ENCODE assay signal across 22 cellular contexts in the genomic region with DNA sequence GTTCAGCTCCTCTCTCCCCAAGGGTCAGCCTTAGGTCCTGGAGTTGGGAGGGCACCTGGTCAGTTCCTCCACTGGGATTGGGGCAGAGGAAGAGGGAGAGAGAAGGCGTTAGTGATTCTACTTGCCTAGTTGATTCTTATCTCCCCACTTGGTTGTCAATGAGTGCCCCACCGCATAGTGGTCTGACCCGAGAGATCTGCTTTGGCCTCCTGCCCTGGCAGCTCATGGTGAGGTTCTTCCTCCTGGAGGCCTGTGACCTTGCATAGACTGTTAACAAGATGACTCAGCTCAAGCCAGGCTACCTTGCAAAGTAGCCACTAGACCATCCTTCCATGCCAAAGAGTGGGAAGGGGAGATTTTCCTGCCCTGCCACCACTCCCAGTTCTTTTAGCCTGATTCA.
"Had no signal": no experiment of that assay in that cellular context is flagged by ENCODE, and none has a peak within 500 bp of the region (broad histone marks: within the 10 kb centered on the region; RNA-seq: fewer than 3 reads in every experiment).

No MANE protein-coding gene starts in this region.

- H3K27ac Mint-ChIP-seq: activated CD4-positive, alpha-beta memory T cell treated with anti-CD3 and anti-CD28 coated beads, Interleukin-2, amount 10 ng/mL, durations not matched to agents 7 days and 5 days; activated CD4-positive, alpha-beta T cell treated with anti-CD3 and anti-CD28 coated beads for 36 hours; activated T-cell treated with anti-CD3 and anti-CD28 coated beads, Interleukin-2, amount 50 U/mL, for 24 hours; stimulated activated naive B cell treated with anti-CD40 and anti-IgM and Interleukin-4, amounts not matched to agents 10 μg/mL and 1 μg/mL and 100 μg/mL, for 72 hours had no signal

- H3K27me3 ChIP-seq: body of pancreas, colonic mucosa, esophagus muscularis mucosa, left lung, tibial artery, vagina had no signal

- H3K79me2 ChIP-seq: parathyroid adenoma had no signal

- H3K9me3 ChIP-seq: body of pancreas, colonic mucosa, esophagus muscularis mucosa, left lung, mucosa of descending colon, tibial artery, vagina had no signal

- H3K27ac ChIP-seq: body of pancreas, colonic mucosa, esophagus muscularis mucosa, left lung, parathyroid adenoma, tibial artery, vagina had no signal

- H3K9ac ChIP-seq: parathyroid adenoma had no signal

- H3K4me3 Mint-ChIP-seq: activated CD4-positive, alpha-beta memory T cell treated with anti-CD3 and anti-CD28 coated beads, Interleukin-2, amount 10 ng/mL, durations not matched to agents 7 days and 5 days; activated CD4-positive, alpha-beta T cell treated with anti-CD3 and anti-CD28 coated beads for 36 hours; activated T-cell treated with anti-CD3 and anti-CD28 coated beads, Interleukin-2, amount 50 U/mL, for 24 hours; stimulated activated naive B cell treated with anti-CD40 and anti-IgM and Interleukin-4, amounts not matched to agents 10 μg/mL and 1 μg/mL and 100 μg/mL, for 72 hours had no signal

- H2AFZ ChIP-seq: parathyroid adenoma had no signal

- DNase-seq: activated CD4-positive, alpha-beta memory T cell treated with anti-CD3 and anti-CD28 coated beads, Interleukin-2, amount 10 ng/mL, durations not matched to agents 7 days and 5 days; activated CD4-positive, alpha-beta T cell treated with anti-CD3 and anti-CD28 coated beads for 36 hours; activated effector memory CD4-positive, alpha-beta T cell treated with Interleukin-2 at 50 U/mL for 16 hours; activated naive CD4-positive, alpha-beta T cell treated with anti-CD3 and anti-CD28 coated beads, Interleukin-2, amount 50 U/mL, for 16 hours; activated T-cell treated with anti-CD3 and anti-CD28 coated beads, Interleukin-2, amount 50 U/mL, for 24 hours; amygdala; body of pancreas; central memory CD4-positive, alpha-beta T cell; colonic mucosa; hippocampal formation; kidney; left lung; mucosa of descending colon; naive thymus-derived CD4-positive, alpha-beta T cell; stimulated activated CD4-positive, alpha-beta T cell treated with anti-CD3 and anti-CD28 coated beads, Interleukin-12 subunit alpha, Interleukin-12 subunit beta, amount 100 ng/mL, for 4 hours; stimulated activated CD4-positive, alpha-beta T cell treated with anti-CD3 and anti-CD28 coated beads, Interleukin-2, amount 100 ng/mL, for 24 hours; stimulated activated naive B cell treated with anti-CD40 and anti-IgM and Interleukin-4, amounts not matched to agents 10 μg/mL and 1 μg/mL and 100 μg/mL, for 72 hours; T-helper 9 cell; tibial artery had no signal

- H3K36me3 ChIP-seq: colonic mucosa, esophagus muscularis mucosa, left lung, tibial artery, vagina had no signal

- H3K27me3 Mint-ChIP-seq: activated CD4-positive, alpha-beta memory T cell treated with anti-CD3 and anti-CD28 coated beads, Interleukin-2, amount 10 ng/mL, durations not matched to agents 7 days and 5 days; activated CD4-positive, alpha-beta T cell treated with anti-CD3 and anti-CD28 coated beads for 36 hours; activated T-cell treated with anti-CD3 and anti-CD28 coated beads, Interleukin-2, amount 50 U/mL, for 24 hours; naive thymus-derived CD4-positive, alpha-beta T cell; stimulated activated naive B cell treated with anti-CD40 and anti-IgM and Interleukin-4, amounts not matched to agents 10 μg/mL and 1 μg/mL and 100 μg/mL, for 72 hours had no signal

- H3K4me1 ChIP-seq: body of pancreas, colonic mucosa, esophagus muscularis mucosa, left lung, parathyroid adenoma, tibial artery, vagina had no signal

- H3K4me3 ChIP-seq: body of pancreas, colonic mucosa, esophagus muscularis mucosa, left lung, mucosa of descending colon, tibial artery, vagina had no signal

- ATAC-seq: activated CD4-positive, alpha-beta T cell treated with anti-CD3 and anti-CD28 coated beads for 36 hours; body of pancreas; left lung; mucosa of descending colon; naive thymus-derived CD4-positive, alpha-beta T cell had no signal
